ENCODE assay signal across 8 cellular contexts in the genomic region with DNA sequence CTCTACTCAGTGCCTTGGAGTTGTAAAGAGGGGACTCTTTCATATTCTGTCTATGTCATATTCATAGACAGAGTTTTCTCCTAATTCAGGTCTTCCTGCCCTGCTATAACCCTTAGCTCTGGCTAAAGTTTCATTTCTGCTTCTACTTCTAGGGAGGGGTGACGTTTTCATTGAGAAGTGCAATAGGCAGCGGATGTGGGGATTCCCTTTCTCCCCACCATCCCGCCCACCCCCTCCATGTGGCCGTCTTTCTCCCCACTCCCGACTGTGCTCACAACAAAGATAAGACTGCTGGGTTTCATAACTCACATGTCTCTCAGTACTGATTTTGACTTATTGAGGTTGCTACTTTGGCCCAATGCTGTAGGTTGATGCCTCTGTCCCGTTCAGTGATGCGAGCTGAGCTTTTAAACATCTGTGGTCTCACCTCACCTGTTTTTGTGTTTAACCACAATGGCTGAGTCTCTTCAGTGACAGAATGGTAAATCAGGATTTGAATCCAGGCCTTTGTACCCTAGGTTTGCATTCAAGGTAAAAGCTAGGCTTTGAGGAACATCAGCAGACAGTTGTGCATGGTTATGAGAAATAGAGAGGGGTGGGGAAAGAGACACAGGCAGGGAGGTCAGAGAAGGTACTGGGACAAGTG. TPM values are rescaled to one million over a fixed set of nuclear protein-coding genes. Genes with fewer than 3 reads are reported as not detected.
A peak's percentile ranks its signal among the peaks of the same experiment; 100 is the strongest.
DNase-seq lines count a peak whose midpoint lies in the region; ATAC-seq and TF ChIP-seq lines count a peak whose summit lies in the region.

No MANE protein-coding gene starts in this region.

- H3K27ac ChIP-seq in SJCRH30 = no peak overlapping the region
- H3K27ac ChIP-seq in coronary artery = no peak overlapping the region

- ATAC-seq in GM18858 (IDR thresholded peaks at IDR 0.05; ENCODE audit: unreplicated experiment) (peak; percentile 60), HG02763 (IDR thresholded peaks at IDR 0.05; ENCODE audit: unreplicated experiment) (peak; percentile 65), memory B cell (ENCODE audit: low read depth) (peak; percentile 85)

- H3K4me1 ChIP-seq in SJCRH30 = no peaks in the 10 kb centered on the region

- H3K36me3 Mint-ChIP-seq in memory B cell = no peaks in the 10 kb centered on the region

- no peak overlapping the region for H3K4me3 ChIP-seq in SJCRH30
- no peak overlapping the region for H3K4me3 ChIP-seq in coronary artery

- H3K9me3 ChIP-seq in SJCRH30 (replicated peaks) = no peaks in the 10 kb centered on the region

- no peaks in the 10 kb centered on the region for H3K9me3 Mint-ChIP-seq in memory B cell

- H3K36me3 ChIP-seq in SJCRH30 = no peaks in the 10 kb centered on the region

- peak overlapping the region; percentile 95 for H3K27ac Mint-ChIP-seq in memory B cell

- peaks cover 16% of the 10 kb centered on the region for H3K4me1 Mint-ChIP-seq in memory B cell

- H3K4me3 Mint-ChIP-seq in memory B cell = peak overlapping the region; percentile 71

- no peaks in the 10 kb centered on the region for H3K27me3 ChIP-seq in SJCRH30

- no peaks in the 10 kb centered on the region for H3K27me3 Mint-ChIP-seq in memory B cell

- TF ChIP-seq CTCF in coronary artery (IDR thresholded peaks at IDR 0.05) = no peak

- DNase-seq in RPMI8226 (peak; percentile 67), memory B cell (ENCODE audit: low spot score in 2 of 2) (peak; percentile 36 to 58), SJCRH30 (no peak), glomerular visceral epithelial cell (ENCODE audit: extremely low spot score) (no peak), coronary artery (ENCODE audit: low spot score) (no peak), DMS153 treated with DMSO at 0.1 percent for 48 hours (lab: John Stamatoyannopoulos, UW; ENCODE audit: unreplicated experiment) (no peak)

RNA-seq across cellular contexts. Expression of a gene that starts 7.8 kb away (rescaled TPM):
- 19.0 and 21.0 TPM in 2 replicates for total RNA-seq in SJCRH30 (2014; rRNA removed; shearing (Covaris generic))

RNA-seq across cellular contexts. Expression of a gene that starts 41.4 kb away (rescaled TPM):
- 9.6 and 11.2 TPM in 2 replicates for total RNA-seq in SJCRH30 (2014; rRNA removed; shearing (Covaris generic))

Comparison
In these comparisons a context has a peak if more than half of its experiments do, and no peak if none do; other contexts are left out.
1. DNase-seq: peak in RPMI8226 (single experiment) and memory B cell (2 of 2); none in SJCRH30 (0 of 2), glomerular visceral epithelial cell (single experiment), coronary artery (single experiment) and DMS153 treated with DMSO at 0.1 percent for 48 hours (single experiment).
2. Peak in every context shown above with its lines, with median percentiles within 50 percentile points of each other: ATAC-seq.